1 cellular context compared by ENCODE assay signal in genomic region chr1:150606743-150607142, GRCh38.
TF ChIP-seq lines count a peak whose summit lies in the region.

No MANE protein-coding gene starts in this region.

TF ChIP-seq in A549, 52 proteins besides CTCF, POLR2A, EP300 and RAD21 (continued from another document):
- TF ChIP-seq ELK1 (IDR thresholded peaks at IDR 0.05; ENCODE audit: low read depth, low read length) = no peak
- no peak for TF ChIP-seq HDAC2 (IDR thresholded peaks at IDR 0.05)
TF ChIP-seq in A549: peak in this region for 0.
